1 cellular context compared by ENCODE assay signal in the genomic region with DNA sequence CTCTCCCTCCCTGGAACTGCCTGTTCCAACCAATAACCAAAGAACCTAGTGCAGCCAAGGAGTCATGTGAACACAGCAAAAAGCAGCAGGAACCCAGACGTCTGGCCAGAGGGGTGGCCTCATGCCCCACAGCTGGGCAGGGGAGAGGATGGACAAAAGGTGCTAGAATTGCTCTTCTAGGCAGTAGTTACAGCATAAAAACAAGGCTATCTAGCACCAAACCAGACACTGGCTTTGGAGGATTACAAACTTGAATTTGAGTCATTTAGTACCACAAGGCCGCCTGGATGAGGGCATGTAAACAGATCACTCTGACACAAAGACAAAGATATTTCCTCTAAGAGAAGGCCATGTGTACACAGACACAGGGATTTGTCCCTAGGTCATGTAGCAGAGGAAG.
TF ChIP-seq lines count a peak whose summit lies in the region.

No MANE protein-coding gene starts in this region.

TF ChIP-seq in A549, 52 proteins besides CTCF, POLR2A, EP300 and RAD21 (continued from another document):
- TF ChIP-seq, protein P1, sequence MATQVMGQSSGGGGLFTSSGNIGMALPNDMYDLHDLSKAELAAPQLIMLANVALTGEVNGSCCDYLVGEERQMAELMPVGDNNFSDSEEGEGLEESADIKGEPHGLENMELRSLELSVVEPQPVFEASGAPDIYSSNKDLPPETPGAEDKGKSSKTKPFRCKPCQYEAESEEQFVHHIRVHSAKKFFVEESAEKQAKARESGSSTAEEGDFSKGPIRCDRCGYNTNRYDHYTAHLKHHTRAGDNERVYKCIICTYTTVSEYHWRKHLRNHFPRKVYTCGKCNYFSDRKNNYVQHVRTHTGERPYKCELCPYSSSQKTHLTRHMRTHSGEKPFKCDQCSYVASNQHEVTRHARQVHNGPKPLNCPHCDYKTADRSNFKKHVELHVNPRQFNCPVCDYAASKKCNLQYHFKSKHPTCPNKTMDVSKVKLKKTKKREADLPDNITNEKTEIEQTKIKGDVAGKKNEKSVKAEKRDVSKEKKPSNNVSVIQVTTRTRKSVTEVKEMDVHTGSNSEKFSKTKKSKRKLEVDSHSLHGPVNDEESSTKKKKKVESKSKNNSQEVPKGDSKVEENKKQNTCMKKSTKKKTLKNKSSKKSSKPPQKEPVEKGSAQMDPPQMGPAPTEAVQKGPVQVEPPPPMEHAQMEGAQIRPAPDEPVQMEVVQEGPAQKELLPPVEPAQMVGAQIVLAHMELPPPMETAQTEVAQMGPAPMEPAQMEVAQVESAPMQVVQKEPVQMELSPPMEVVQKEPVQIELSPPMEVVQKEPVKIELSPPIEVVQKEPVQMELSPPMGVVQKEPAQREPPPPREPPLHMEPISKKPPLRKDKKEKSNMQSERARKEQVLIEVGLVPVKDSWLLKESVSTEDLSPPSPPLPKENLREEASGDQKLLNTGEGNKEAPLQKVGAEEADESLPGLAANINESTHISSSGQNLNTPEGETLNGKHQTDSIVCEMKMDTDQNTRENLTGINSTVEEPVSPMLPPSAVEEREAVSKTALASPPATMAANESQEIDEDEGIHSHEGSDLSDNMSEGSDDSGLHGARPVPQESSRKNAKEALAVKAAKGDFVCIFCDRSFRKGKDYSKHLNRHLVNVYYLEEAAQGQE (IDR thresholded peaks at IDR 0.05) = no peak
- peak; percentile 81 for TF ChIP-seq JUNB (IDR thresholded peaks at IDR 0.05)
- peak in 1 of 2 experiments; percentile 62; a peak in 2 of 4 replicates for TF ChIP-seq CEBPB (IDR thresholded peaks at IDR 0.05)
- TF ChIP-seq, protein P2, sequence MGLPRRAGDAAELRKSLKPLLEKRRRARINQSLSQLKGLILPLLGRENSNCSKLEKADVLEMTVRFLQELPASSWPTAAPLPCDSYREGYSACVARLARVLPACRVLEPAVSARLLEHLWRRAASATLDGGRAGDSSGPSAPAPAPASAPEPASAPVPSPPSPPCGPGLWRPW (IDR thresholded peaks at IDR 0.05) = no peak
- TF ChIP-seq PHF8 (IDR thresholded peaks at IDR 0.05; ENCODE audit: borderline replicate concordance, low read depth) = no peak
- TF ChIP-seq RCOR1 (IDR thresholded peaks at IDR 0.05; ENCODE audit: low read depth, low read length) = no peak
- TF ChIP-seq NPAS2 (CRISPR knock-in tag; IDR thresholded peaks at IDR 0.05; ENCODE audit: borderline replicate concordance) = no peak
- no peak for TF ChIP-seq MYC (IDR thresholded peaks at IDR 0.05; ENCODE audit: borderline replicate concordance, low read length)
- TF ChIP-seq JUN (IDR thresholded peaks at IDR 0.05) = peak in 1 of 2 experiments; percentile 52; a peak in 2 of 5 replicates
- TF ChIP-seq, protein P3, sequence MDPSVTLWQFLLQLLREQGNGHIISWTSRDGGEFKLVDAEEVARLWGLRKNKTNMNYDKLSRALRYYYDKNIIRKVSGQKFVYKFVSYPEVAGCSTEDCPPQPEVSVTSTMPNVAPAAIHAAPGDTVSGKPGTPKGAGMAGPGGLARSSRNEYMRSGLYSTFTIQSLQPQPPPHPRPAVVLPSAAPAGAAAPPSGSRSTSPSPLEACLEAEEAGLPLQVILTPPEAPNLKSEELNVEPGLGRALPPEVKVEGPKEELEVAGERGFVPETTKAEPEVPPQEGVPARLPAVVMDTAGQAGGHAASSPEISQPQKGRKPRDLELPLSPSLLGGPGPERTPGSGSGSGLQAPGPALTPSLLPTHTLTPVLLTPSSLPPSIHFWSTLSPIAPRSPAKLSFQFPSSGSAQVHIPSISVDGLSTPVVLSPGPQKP (IDR thresholded peaks at IDR 0.05; ENCODE audit: low read depth, low read length) = no peak
- no peak; the same call in 1 of the 2 replicates for TF ChIP-seq EHF (CRISPR knock-in tag; IDR thresholded peaks at IDR 0.05)
- TF ChIP-seq, protein P4, sequence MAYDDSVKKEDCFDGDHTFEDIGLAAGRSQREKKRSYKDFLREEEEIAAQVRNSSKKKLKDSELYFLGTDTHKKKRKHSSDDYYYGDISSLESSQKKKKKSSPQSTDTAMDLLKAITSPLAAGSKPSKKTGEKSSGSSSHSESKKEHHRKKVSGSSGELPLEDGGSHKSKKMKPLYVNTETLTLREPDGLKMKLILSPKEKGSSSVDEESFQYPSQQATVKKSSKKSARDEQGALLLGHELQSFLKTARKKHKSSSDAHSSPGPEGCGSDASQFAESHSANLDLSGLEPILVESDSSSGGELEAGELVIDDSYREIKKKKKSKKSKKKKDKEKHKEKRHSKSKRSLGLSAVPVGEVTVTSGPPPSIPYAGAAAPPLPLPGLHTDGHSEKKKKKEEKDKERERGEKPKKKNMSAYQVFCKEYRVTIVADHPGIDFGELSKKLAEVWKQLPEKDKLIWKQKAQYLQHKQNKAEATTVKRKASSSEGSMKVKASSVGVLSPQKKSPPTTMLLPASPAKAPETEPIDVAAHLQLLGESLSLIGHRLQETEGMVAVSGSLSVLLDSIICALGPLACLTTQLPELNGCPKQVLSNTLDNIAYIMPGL (CRISPR knock-in tag; IDR thresholded peaks at IDR 0.05; ENCODE audit: borderline replicate concordance) = no peak
